19 cellular contexts compared by ENCODE assay signal in genomic region chr20:44336725-44337380, GRCh38. TPM values are rescaled to one million over a fixed set of nuclear protein-coding genes. Genes with fewer than 3 reads are reported as not detected.
DNase-seq lines count a peak whose midpoint lies in the region; ATAC-seq, FAIRE-seq and TF ChIP-seq lines count a peak whose summit lies in the region.
"Had no signal": no experiment of that assay in that cellular context is flagged by ENCODE, and none has a peak within 500 bp of the region (broad histone marks: within the 10 kb centered on the region; RNA-seq: fewer than 3 reads in every experiment).

Gene R3HDML, plus strand, starts transcription at chr20:44337043. Its CDS starts 115 bp downstream, at chr20:44337158.

- intact Hi-C loops in upper lobe of right lung (cut with DNase I), result no loop called here

- no peak within 1 kb of the TSS for H3K4ac ChIP-seq in H1 (replicated peaks; ENCODE audit: insufficient read length, low read depth, low read length)

- no peak within 1 kb of the TSS for H2BK5ac ChIP-seq in H1 (ENCODE audit: low read depth, low read length)

- H3K9me3 ChIP-seq in H1 (ENCODE audit: insufficient read depth in 2 of 2, low read depth in 1 of 2, low read length in 1 of 2) (no peaks in the 10 kb centered on the region), upper lobe of right lung (no peaks in the 10 kb centered on the region)

- H3K14ac ChIP-seq in H1 (ENCODE audit: insufficient read length), result no peak within 1 kb of the TSS

- H2AFZ ChIP-seq in H1 (ENCODE audit: low read length), result peak within 1 kb of the TSS; percentile 22; the same call in 1 of the 2 replicates

- H3K23ac ChIP-seq in H1 (ENCODE audit: insufficient read length), result no peak within 1 kb of the TSS

- H4K5ac ChIP-seq in H1 (ENCODE audit: insufficient read length, low read depth, low read length), result no peak within 1 kb of the TSS

- H3K27me3 ChIP-seq in H1 (replicated peaks in 1 of 4; ENCODE audit: control insufficient read depth in 3 of 4, extremely low read depth in 1 of 4, insufficient read depth in 3 of 4, low read length in 3 of 4) (0 out of 7 replicates have a peak, but pooled peaks cover 0 to 2% (median 0%) of the 10 kb centered on the region in 4 experiments), upper lobe of right lung (peaks cover 12% of the 10 kb centered on the region)

- no peaks in the 10 kb centered on the region for H3K23me2 ChIP-seq in H1 (ENCODE audit: low read depth, low read length)

- FAIRE-seq in HTR-8/SVneo (lab: Jason Lieb, UNC) (peak; percentile 91), H1 (lab: Jason Lieb, UNC) (no peak)
- FAIRE-seq: G401.6, H54 had no signal

- H2AK5ac ChIP-seq in H1 (ENCODE audit: low read depth, low read length), result no peak within 1 kb of the TSS

- H4K8ac ChIP-seq in H1 (ENCODE audit: extremely low read depth, insufficient read depth, low read length), result peak within 1 kb of the TSS; percentile 57; the same call in 1 of the 2 replicates

- TF ChIP-seq CTCF in H1 (IDR thresholded peaks at IDR 0.05; ENCODE audit: control extremely low read depth in 1 of 3, insufficient read depth in 1 of 3, low read depth in 1 of 3, low read length in 3 of 3) (no peak), upper lobe of right lung (IDR thresholded peaks at IDR 0.05) (no peak)

- peak within 1 kb of the TSS in 1 of 4 experiments; percentile 11; a peak in 1 of 8 replicates for H3K4me3 ChIP-seq in H1 (ENCODE audit: extremely low read depth in 1 of 4, insufficient read depth in 2 of 4, low read depth in 3 of 4, low read length in 4 of 4)
- H3K4me3 ChIP-seq in upper lobe of right lung, result no peak within 1 kb of the TSS

- H3K79me1 ChIP-seq in H1 (ENCODE audit: low read depth, low read length), result no peaks in the 10 kb centered on the region

- no peak within 1 kb of the TSS for H2BK120ac ChIP-seq in H1 (replicated peaks; ENCODE audit: low read depth, low read length)

- no peaks in the 10 kb centered on the region for H4K20me1 ChIP-seq in H1 (replicated peaks in 1 of 2; ENCODE audit: control insufficient read depth in 1 of 2, insufficient read depth in 2 of 2, low read length in 2 of 2)

- H2BK15ac ChIP-seq in H1 (ENCODE audit: low read length), result 0 out of 2 replicates have a peak within 1 kb of the TSS, but pooled peaks have one; percentile 16

- no peaks in the 10 kb centered on the region for H3K36me3 ChIP-seq in H1 (ENCODE audit: control insufficient read depth in 2 of 4, insufficient read depth in 4 of 4, low read length in 3 of 4)
- H3K36me3 ChIP-seq in upper lobe of right lung, result no peaks in the 10 kb centered on the region

- H2BK20ac ChIP-seq in H1 (ENCODE audit: low read length), result no peak within 1 kb of the TSS

- peak within 1 kb of the TSS; percentile 17; the same call in 1 of the 2 replicates for H2BK12ac ChIP-seq in H1 (ENCODE audit: low read depth, low read length)

- no peak for TF ChIP-seq RAD21 in H1 (IDR thresholded peaks at IDR 0.05 in 1 of 2, conservative IDR thresholded peaks at IDR 0.05 in 1 of 2; ENCODE audit: low read depth in 2 of 2, low read length in 2 of 2)

- H3K4me1 ChIP-seq in H1 (replicated peaks in 1 of 4; ENCODE audit: control insufficient read depth in 3 of 4, insufficient read depth in 4 of 4, low read length in 3 of 4) (peaks cover 4 to 12% (median 5%) of the 10 kb centered on the region in 4 experiments), upper lobe of right lung (no peaks in the 10 kb centered on the region)

- DNase-seq in HTR-8/SVneo (ENCODE audit: insufficient read length, low spot score), result no peak
- no peak for DNase-seq in H1 (ENCODE audit: low read depth in 1 of 2, low spot score in 2 of 2)
- DNase-seq in mesenteric fat pad (ENCODE audit: low spot score), result peak; percentile 88
- DNase-seq in upper lobe of right lung, result peak; percentile 58
- DNase-seq: DND-41, KBM-7, NCI-H1105 treated with DMSO at 0.1 percent for 48 hours, NCI-H1694, OCI-M1, SHP77 treated with DMSO at 0.1 percent for 48 hours, T-helper 1 cell had no signal

- H3K4me2 ChIP-seq in H1 (ENCODE audit: insufficient read depth in 1 of 2, low read depth in 2 of 2, low read length in 2 of 2), result peak within 1 kb of the TSS; percentile 32 to 49; a peak in 3 of 4 replicates

- no peak within 1 kb of the TSS for H3K9ac ChIP-seq in H1 (replicated peaks in 1 of 4; ENCODE audit: extremely low read depth in 1 of 4, low read depth in 3 of 4, low read length in 3 of 4)

- no peak within 1 kb of the TSS for H4K91ac ChIP-seq in H1 (replicated peaks; ENCODE audit: insufficient read length, low read length)

- no peak within 1 kb of the TSS for H3K27ac ChIP-seq in H1 (ENCODE audit: low read depth, low read length)
- H3K27ac ChIP-seq in upper lobe of right lung, result no peak within 1 kb of the TSS

- no peak for TF ChIP-seq EP300 in H1 (IDR thresholded peaks at IDR 0.05; ENCODE audit: borderline replicate concordance in 1 of 2, low read depth in 2 of 2, low read length in 2 of 2)

- 76% methylated on average over 9 of the region's 16 CpGs; no CpG with 5 or more reads in 1 of the 2 experiments for WGBS in H1 (ENCODE audit: extremely low coverage in 1 of 2, insufficient coverage in 1 of 2, insufficient read length in 1 of 2, insufficient replicate concordance in 2 of 2, low coverage in 1 of 2, low lambda C conversion rate in 2 of 2, missing lambda C conversion rate in 1 of 2), 2 experiments

- ATAC-seq in upper lobe of right lung (no peak), HG03469 (IDR thresholded peaks at IDR 0.05; ENCODE audit: unreplicated experiment) (no peak), GM21786 (IDR thresholded peaks at IDR 0.05; ENCODE audit: unreplicated experiment) (no peak), GM19452 (IDR thresholded peaks at IDR 0.05; ENCODE audit: unreplicated experiment) (no peak)

- H3K56ac ChIP-seq in H1 (replicated peaks; ENCODE audit: insufficient read length, low read depth, low read length), result no peak within 1 kb of the TSS

- CTCF ChIA-PET in H1 (lab: Charles Lee; ENCODE audit: partially characterized antibody), result interaction anchor here (1.2 to 1.7 kb wide), 3 partner anchors 9 to 147 kb away, joined by 3 to 4 read pairs (median 3); partner anchors contain the start of gene FITM2

- TF ChIP-seq POLR2A in H1 (IDR thresholded peaks at IDR 0.05; ENCODE audit: control extremely low read depth in 1 of 2, low read depth in 2 of 2, low read length in 2 of 2), result no peak

- POLR2A ChIA-PET in H1 (lab: Charles Lee; ENCODE audit: partially characterized antibody), result interaction anchor here (1.5 kb wide), 1 partner anchor 8 kb away, joined by 3 read pairs; no protein-coding TSS in a partner anchor

- no peaks in the 10 kb centered on the region for H3K79me2 ChIP-seq in H1 (ENCODE audit: control insufficient read depth in 1 of 2, insufficient read depth in 2 of 2, low read length in 2 of 2)

- H3K18ac ChIP-seq in H1 (ENCODE audit: extremely low read depth, low read length), result no peak within 1 kb of the TSS

TF ChIP-seq in H1, 55 proteins besides CTCF, POLR2A, EP300 and RAD21:
- TF ChIP-seq POU5F1 (IDR thresholded peaks at IDR 0.05; ENCODE audit: low read depth, low read length) (no peak), CHD2 (IDR thresholded peaks at IDR 0.05; ENCODE audit: low read length) (no peak), E2F6 (IDR thresholded peaks at IDR 0.05) (no peak), TCF12 (IDR thresholded peaks at IDR 0.05; ENCODE audit: low read depth, low read length) (no peak), JUND (IDR thresholded peaks at IDR 0.05; ENCODE audit: low read length) (no peak), KDM4A (IDR thresholded peaks at IDR 0.05; ENCODE audit: low read depth, low read length, severe bottlenecking) (no peak), EZH2 (IDR thresholded peaks at IDR 0.05; ENCODE audit: low read depth, low read length, severe bottlenecking) (no peak), USF2 (IDR thresholded peaks at IDR 0.05; ENCODE audit: low read length) (no peak), EGR1 (IDR thresholded peaks at IDR 0.05; ENCODE audit: borderline replicate concordance, low read depth, low read length) (no peak), CREB1 (IDR thresholded peaks at IDR 0.05) (no peak)

RNA-seq across cellular contexts. Expression of gene R3HDML, which starts in this region (rescaled TPM):
- not detected in 2 replicates for total RNA-seq in H1 (2021; fragmentation: NEBNext Ultra II Directional; extraction: Animal tissue kit (Norgen Biotek cat#: 25700))
- 0.06 TPM in 1 of 2 replicates, not detected in the other for polyA plus RNA-seq in H1 (2011; rRNA removed)
- polyA plus RNA-seq in H1 (2011; cell fraction: cytosol; rRNA removed), result not detected
- 0.16 TPM for polyA plus RNA-seq in H1 (2011; cell fraction: nucleus; rRNA removed)
- not detected in 4 replicates for polyA plus RNA-seq in H1 (2012, experiment 1 of 2)
- polyA plus RNA-seq in H1 (2012, experiment 2 of 2), result not detected
- polyA plus RNA-seq in H1 (2013, experiment 1 of 2), result 0.06 TPM
- 0.04 TPM for polyA plus RNA-seq in H1 (2013, experiment 2 of 2)
- 0.13 TPM in 1 of 2 replicates, not detected in the other for polyA minus RNA-seq in H1 (2011; rRNA and poly(A)+ RNA removed)
- not detected for polyA minus RNA-seq in H1 (2011; cell fraction: cytosol; rRNA and poly(A)+ RNA removed)
- not detected for polyA minus RNA-seq in H1 (2011; cell fraction: nucleus; rRNA and poly(A)+ RNA removed)
- total RNA-seq in mesenteric fat pad (not detected), upper lobe of right lung (not detected)
- total RNA-seq: NCI-H460 had no signal
- polyA plus RNA-seq: AG04450, CD14-positive monocyte had no signal

Comparison
In these comparisons a context has a peak if more than half of its experiments do, and no peak if none do; other contexts are left out.
1. Peak in DNase-seq in mesenteric fat pad; RNA of the gene not detected or under 1 TPM.
2. Peak in DNase-seq in upper lobe of right lung; RNA of the gene not detected or under 1 TPM.